ENCODE assay signal across 1 cellular context in genomic region chr17:40551874-40552768, GRCh38.
TF ChIP-seq lines count a peak whose summit lies in the region.

No MANE protein-coding gene starts in this region.

TF ChIP-seq in HepG2, 621 proteins besides CTCF, POLR2A, EP300 and RAD21 (continued from another document and continues in another):
- TF ChIP-seq NR1H2 (CRISPR knock-in tag; IDR thresholded peaks at IDR 0.05; ENCODE audit: borderline replicate concordance, low read depth) = no peak
- TF ChIP-seq HDAC2 (CRISPR knock-in tag; IDR thresholded peaks at IDR 0.05) = peak; percentile 93
- no peak; the same call in 1 of the 2 replicates for TF ChIP-seq ZNF501 (CRISPR knock-in tag; IDR thresholded peaks at IDR 0.05)
- TF ChIP-seq NR2C2 (CRISPR knock-in tag; IDR thresholded peaks at IDR 0.05; ENCODE audit: borderline replicate concordance) = 0 out of 2 replicates have a peak, but pooled peaks have one; percentile 15
- TF ChIP-seq ZNF749 (CRISPR knock-in tag; IDR thresholded peaks at IDR 0.05; ENCODE audit: borderline replicate concordance) = no peak
- TF ChIP-seq NBN (conservative IDR thresholded peaks at IDR 0.05) = no peak
- no peak; the same call in 1 of the 2 replicates for TF ChIP-seq NFYC (CRISPR knock-in tag; IDR thresholded peaks at IDR 0.05)
- peak; percentile 73 for TF ChIP-seq ZGPAT (CRISPR knock-in tag; IDR thresholded peaks at IDR 0.05)
- TF ChIP-seq AHR (CRISPR knock-in tag; IDR thresholded peaks at IDR 0.05) = peak; percentile 77; the same call in 1 of the 2 replicates
- TF ChIP-seq KLF12 (CRISPR knock-in tag; IDR thresholded peaks at IDR 0.05; ENCODE audit: borderline replicate concordance) = no peak
- TF ChIP-seq ZNF256 (CRISPR knock-in tag; conservative IDR thresholded peaks at IDR 0.05) = 0 out of 2 replicates have a peak, but pooled peaks have one; percentile 35
- no peak; the same call in 1 of the 2 replicates for TF ChIP-seq ZNF619 (CRISPR knock-in tag; IDR thresholded peaks at IDR 0.05)
- no peak for TF ChIP-seq PHF5A (CRISPR knock-in tag; IDR thresholded peaks at IDR 0.05; ENCODE audit: low read depth, unreplicated experiment)
- 0 out of 2 replicates have a peak, but pooled peaks have one; percentile 28 for TF ChIP-seq EEA1 (CRISPR knock-in tag; IDR thresholded peaks at IDR 0.05; ENCODE audit: borderline replicate concordance)
- TF ChIP-seq HOXD1 (CRISPR knock-in tag; IDR thresholded peaks at IDR 0.05) = 0 out of 2 replicates have a peak, but pooled peaks have one; percentile 27
- no peak for TF ChIP-seq ZNF496 (CRISPR knock-in tag; IDR thresholded peaks at IDR 0.05; ENCODE audit: insufficient replicate concordance)
- TF ChIP-seq ZNF142 (CRISPR knock-in tag; IDR thresholded peaks at IDR 0.05) = no peak
- TF ChIP-seq HNF1B (CRISPR knock-in tag; IDR thresholded peaks at IDR 0.05) = peak; percentile 38; the same call in 1 of the 2 replicates
- TF ChIP-seq TFDP2 (CRISPR knock-in tag; IDR thresholded peaks at IDR 0.05) = no peak
- no peak for TF ChIP-seq HDAC6 (IDR thresholded peaks at IDR 0.05; ENCODE audit: low read depth, low read length)
- TF ChIP-seq FOXM1 (CRISPR knock-in tag; IDR thresholded peaks at IDR 0.05) = no peak
- no peak for TF ChIP-seq TBP (CRISPR knock-in tag; IDR thresholded peaks at IDR 0.05)
- TF ChIP-seq ZNF326 (CRISPR knock-in tag; IDR thresholded peaks at IDR 0.05; ENCODE audit: borderline replicate concordance) = no peak
- no peak for TF ChIP-seq BCLAF1 (IDR thresholded peaks at IDR 0.05)
- TF ChIP-seq ZNF891 (CRISPR knock-in tag; IDR thresholded peaks at IDR 0.05) = peak; percentile 45
- no peak for TF ChIP-seq KLF15 (CRISPR knock-in tag; IDR thresholded peaks at IDR 0.05; ENCODE audit: borderline replicate concordance)
- no peak for TF ChIP-seq ZSCAN20 (CRISPR knock-in tag; IDR thresholded peaks at IDR 0.05; ENCODE audit: borderline replicate concordance)
- no peak; the same call in 1 of the 2 replicates for TF ChIP-seq TFE3 (CRISPR knock-in tag; IDR thresholded peaks at IDR 0.05)
- TF ChIP-seq CREB1 (IDR thresholded peaks at IDR 0.05) = no peak
- TF ChIP-seq CREB1 (CRISPR knock-in tag; IDR thresholded peaks at IDR 0.05) = no peak
- no peak; the same call in 1 of the 2 replicates for TF ChIP-seq ZMYM2 (CRISPR knock-in tag; IDR thresholded peaks at IDR 0.05)
- no peak; the same call in 1 of the 2 replicates for TF ChIP-seq PRMT3 (CRISPR knock-in tag; IDR thresholded peaks at IDR 0.05; ENCODE audit: borderline replicate concordance, low read depth)
- TF ChIP-seq MTF2 (CRISPR knock-in tag; IDR thresholded peaks at IDR 0.05; ENCODE audit: borderline replicate concordance) = no peak
- no peak for TF ChIP-seq HNF1A (IDR thresholded peaks at IDR 0.05; ENCODE audit: low read depth)
- no peak; the same call in 1 of the 2 replicates for TF ChIP-seq HNF1A (CRISPR knock-in tag; IDR thresholded peaks at IDR 0.05; ENCODE audit: borderline replicate concordance)
- no peak; the same call in 1 of the 2 replicates for TF ChIP-seq ZNF7 (CRISPR knock-in tag; IDR thresholded peaks at IDR 0.05)
- no peak for TF ChIP-seq SOX6 (IDR thresholded peaks at IDR 0.05)
- TF ChIP-seq SOX6 (CRISPR knock-in tag; IDR thresholded peaks at IDR 0.05) = peak; percentile 92
- TF ChIP-seq KDM5B (CRISPR knock-in tag; IDR thresholded peaks at IDR 0.05; ENCODE audit: borderline replicate concordance) = peak; percentile 21; the same call in 1 of the 2 replicates
- no peak for TF ChIP-seq ZNF652 (CRISPR knock-in tag; IDR thresholded peaks at IDR 0.05; ENCODE audit: borderline replicate concordance, low read depth)
- TF ChIP-seq ZSCAN21 (CRISPR knock-in tag; IDR thresholded peaks at IDR 0.05; ENCODE audit: borderline replicate concordance) = no peak; the same call in 1 of the 2 replicates
